ENCODE assay signal across 8 cellular contexts in genomic region chr21:17513214-17514123, GRCh38. TPM values are rescaled to one million over a fixed set of nuclear protein-coding genes. Genes with fewer than 3 reads are reported as not detected.
A peak's percentile ranks its signal among the peaks of the same experiment; 100 is the strongest.
DNase-seq lines count a peak whose midpoint lies in the region; ATAC-seq and TF ChIP-seq lines count a peak whose summit lies in the region.

No MANE protein-coding gene starts in this region.

- TF ChIP-seq CTCF in 22Rv1 (IDR thresholded peaks at IDR 0.05) (no peak), sigmoid colon (IDR thresholded peaks at IDR 0.05) (no peak)

- H3K4me3 ChIP-seq in iPS-11a (ENCODE audit: low read depth, low read length) (peak overlapping the region; percentile 96), sigmoid colon (peak overlapping the region; percentile 29 to 89 (median 64))

- peaks cover 0 to 47% (median 12%) of the 10 kb centered on the region in 3 donors for H3K27me3 ChIP-seq in sigmoid colon

- 1% methylated on average over 69 of the region's 69 CpGs for whole genome bisulfite sequencing in sigmoid colon, 2 donors

- TF ChIP-seq EP300 in sigmoid colon (IDR thresholded peaks at IDR 0.05), result no peak

- DNase-seq in SK-MEL-5 (ENCODE audit: low read depth, low spot score) (peak; percentile 36), astrocyte of the hippocampus (ENCODE audit: low read depth, low spot score) (peak; percentile 55), sigmoid colon (no peak), OCI-M2 (lab: John Stamatoyannopoulos, UW; ENCODE audit: unreplicated experiment) (no peak)

- H3K9me3 ChIP-seq in sigmoid colon, result no peaks in the 10 kb centered on the region

- no peak for TF ChIP-seq POLR2A in sigmoid colon (IDR thresholded peaks at IDR 0.05)

- in situ Hi-C loops in SK-MEL-5 (cut with HindIII; ENCODE audit: low pct_unique_long_range_greater_than_20kb, low sequenced_read_pairs), result no loop called here

- H3K27ac ChIP-seq in 22Rv1 (peak overlapping the region; percentile 76), sigmoid colon (peak overlapping the region in 2 of 4 donors; percentile 30 to 48)

- peak; percentile 30 for ATAC-seq in GM18868 (IDR thresholded peaks at IDR 0.05; ENCODE audit: unreplicated experiment)
- ATAC-seq in HG03175 (IDR thresholded peaks at IDR 0.05; ENCODE audit: unreplicated experiment), result peak; percentile 23

- H3K36me3 ChIP-seq in sigmoid colon, result no peaks in the 10 kb centered on the region

- intact Hi-C loops in sigmoid colon (cut with DNase I), result no loop called here

- H3K4me1 ChIP-seq in sigmoid colon, result peaks cover 0 to 22% (median 20%) of the 10 kb centered on the region in 4 donors

RNA-seq across cellular contexts. Expression of gene CXADR, which starts 0.6 kb away (rescaled TPM):
- total RNA-seq in SK-MEL-5 (2014; rRNA removed; shearing (Covaris generic)), result 19.9 and 25.9 TPM in 2 replicates
- polyA plus RNA-seq in SK-MEL-5 (2015; cell fraction: cytosol; rRNA removed), result 9.6 and 14.7 TPM in 2 replicates
- 4.0 and 5.2 TPM in 2 replicates for polyA plus RNA-seq in SK-MEL-5 (2015; cell fraction: nucleus; rRNA removed)
- 1 to 10 TPM; 1.5 to 2.5 (median 1.7) TPM for total RNA-seq in sigmoid colon
- polyA plus RNA-seq in sigmoid colon, result 10 to 100 TPM in 1 of 3 donors, 1 to 10 TPM in 2; 7.8 to 14.5 (median 9.0) TPM

Comparison
In these comparisons a context has a peak if more than half of its experiments do, and no peak if none do; other contexts are left out.
1. DNase-seq: peak in SK-MEL-5 (single experiment) and astrocyte of the hippocampus (single experiment); none in sigmoid colon (single experiment) and OCI-M2 (single experiment).